In genomic region chr16:12293913-12294312, GRCh38 we compare ENCODE assay signal across 29 cellular contexts.
"Had no signal": no experiment of that assay in that cellular context is flagged by ENCODE, and none has a peak within 500 bp of the region (broad histone marks: within the 10 kb centered on the region; RNA-seq: fewer than 3 reads in every experiment).

No MANE protein-coding gene starts in this region.

- ATAC-seq: activated CD4-positive, CD25-positive, alpha-beta regulatory T cell treated with anti-CD3 and anti-CD28 coated beads, Interleukin-2, amount 50 U/mL, for 24 hours; activated CD8-positive, alpha-beta T cell treated with anti-CD3 and anti-CD28 coated beads for 36 hours; activated naive CD4-positive, alpha-beta T cell treated with anti-CD3 and anti-CD28 coated beads, Interleukin-2, amount 50 U/mL, for 72 hours; activated T-cell treated with anti-CD3 and anti-CD28 coated beads, Interleukin-2, amount 50 U/mL, for 72 hours; gastroesophageal sphincter; T-helper 17 cell had no signal

- H3K27ac ChIP-seq: ascending aorta, breast epithelium, cardiac muscle cell, colonic mucosa, epithelial cell of prostate, esophagus squamous epithelium, gastroesophageal sphincter had no signal

- H3K36me3 ChIP-seq: ascending aorta, breast epithelium, cardiac muscle cell, colonic mucosa, WERI-Rb-1 had no signal

- H3K4me1 ChIP-seq: breast epithelium, colonic mucosa had no signal

- DNase-seq: activated B cell treated with CpG ODN at 0.5 μM for 24 hours; activated CD4-positive, alpha-beta T cell treated with anti-CD3 and anti-CD28 coated beads for 48 hours; activated CD4-positive, alpha-beta T cell treated with anti-CD3 and anti-CD28 coated beads, Interleukin-2, amount 50 U/mL, for 1 hour; activated CD4-positive, alpha-beta T cell treated with anti-CD3 and anti-CD28 coated beads, Interleukin-2, amount 50 U/mL, for 48 hours; activated CD8-positive, alpha-beta memory T cell treated with anti-CD3 and anti-CD28 coated beads for 24 hours; activated CD8-positive, alpha-beta T cell treated with anti-CD3 and anti-CD28 coated beads for 36 hours; activated gamma-delta T cell; activated naive CD4-positive, alpha-beta T cell; activated naive CD4-positive, alpha-beta T cell treated with anti-CD3 and anti-CD28 coated beads, Interleukin-2, amount 10 ng/mL, durations not matched to agents 7 days and 5 days; activated naive CD8-positive, alpha-beta T cell treated with anti-CD3 and anti-CD28 coated beads, Interleukin-2, amount 10 ng/mL, durations not matched to agents 7 days and 5 days; activated T-cell treated with anti-CD3 and anti-CD28 coated beads, Interleukin-2, amount 50 U/mL, for 24 hours; activated T-cell treated with anti-CD3 and anti-CD28 coated beads, Interleukin-2, amount 50 U/mL, for 72 hours; central memory CD4-positive, alpha-beta T cell; cerebellar nuclear complex; colonic mucosa; effector CD8-positive, alpha-beta T cell; esophagus squamous epithelium; foreskin melanocyte; T-helper 1 cell; T-helper 17 cell; T1000 had no signal

- H3K9me3 ChIP-seq: ascending aorta, breast epithelium, colonic mucosa, esophagus squamous epithelium, gastroesophageal sphincter had no signal

- H3K27me3 ChIP-seq: ascending aorta, breast epithelium, cardiac muscle cell, colonic mucosa, esophagus squamous epithelium, gastroesophageal sphincter had no signal

- H3K4me3 ChIP-seq: ascending aorta, breast epithelium, cardiac muscle cell, colonic mucosa, esophagus squamous epithelium, gastroesophageal sphincter had no signal
